Comparison of ENCODE assay signal across 8 cellular contexts in the genomic region with DNA sequence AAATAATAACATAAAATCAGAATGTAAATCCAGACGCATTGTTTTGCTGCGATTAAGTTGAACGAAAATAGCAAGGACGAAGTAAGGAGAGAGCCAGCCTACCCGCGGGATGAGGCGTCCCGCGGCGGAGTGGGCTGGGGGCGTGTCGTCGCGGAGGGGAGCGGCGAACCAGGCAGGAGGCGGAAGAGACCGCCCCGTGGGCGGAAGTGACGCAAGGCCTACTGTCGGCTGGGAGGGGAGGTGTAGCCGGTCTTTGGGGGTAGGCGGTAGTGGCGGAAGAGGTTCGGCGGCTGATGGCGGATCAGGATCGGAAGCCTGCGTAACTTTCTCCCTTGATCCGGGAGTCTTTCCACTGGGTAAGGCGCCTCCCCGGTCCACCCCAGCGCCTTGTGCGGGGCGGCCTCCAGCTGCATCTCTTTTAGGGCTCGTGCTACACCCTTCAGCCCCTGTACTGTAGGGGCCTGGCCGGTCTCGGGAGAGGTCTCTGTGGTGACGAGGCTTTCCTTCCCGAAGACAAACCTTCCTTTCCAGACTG. TPM values are rescaled to one million over a fixed set of nuclear protein-coding genes. Genes with fewer than 3 reads are reported as not detected.
DNase-seq lines count a peak whose midpoint lies in the region; ATAC-seq and TF ChIP-seq lines count a peak whose summit lies in the region.

A gene (plus strand): TSS at position 249 of the 535 bp plus-strand sequence. CDS start 8,363 bp downstream, outside the sequence.

- peak within 1 kb of the TSS; percentile 99 for H3K27ac Mint-ChIP-seq in progenitor cell of endocrine pancreas

- intact Hi-C loops in T-helper 1 cell treated with Interleukin-12 subunit alpha and Interleukin-12 subunit beta and Interleukin-4 antibody, amounts not matched to agents 30 ng/mL and 1 ng/mL, for 36 hours (cut with micrococcal nuclease): loop anchor here (1.0 to 10.0 kb wide), 15 partner anchors 19 to 1884 kb away; a partner anchor contains a TSS
- intact Hi-C loops in left cardiac atrium (cut with DNase I): loop anchor here (5.0 to 10.0 kb wide), 3 partner anchors 75 to 282 kb away; a partner anchor contains a TSS

- no peaks in the 10 kb centered on the region for H3K27me3 Mint-ChIP-seq in progenitor cell of endocrine pancreas

- no peaks in the 10 kb centered on the region for H3K36me3 Mint-ChIP-seq in progenitor cell of endocrine pancreas (ENCODE audit: insufficient read depth)

- peak; percentile 94 for ATAC-seq in HG02870 (IDR thresholded peaks at IDR 0.05; ENCODE audit: unreplicated experiment)
- ATAC-seq in left cardiac atrium: peak; percentile 99 to 100

- in situ Hi-C loops in GM13976 (cut with MboI; ENCODE audit: low sequenced_read_pairs, unreplicated experiment): no loop called here

- no peaks in the 10 kb centered on the region for H3K9me3 Mint-ChIP-seq in progenitor cell of endocrine pancreas (ENCODE audit: low read depth)

- peak; percentile 96 for DNase-seq in GM13976 (ENCODE audit: low spot score)
- DNase-seq in NCI-H146 treated with DMSO at 0.1 percent for 48 hours (lab: John Stamatoyannopoulos, UW; ENCODE audit: unreplicated experiment): peak; percentile 81
- DNase-seq in amniotic epithelial cell (ENCODE audit: low read depth): peak; percentile 94
- peak; percentile 96 for DNase-seq in left cardiac atrium
- peak; percentile 82 for DNase-seq in progenitor cell of endocrine pancreas (ENCODE audit: low spot score, unreplicated experiment)
- peak; percentile 97 for DNase-seq in ureter (ENCODE audit: low spot score)

- H3K4me3 Mint-ChIP-seq in progenitor cell of endocrine pancreas (ENCODE audit: low read depth): peak within 1 kb of the TSS; percentile 94

- peaks cover 46% of the 10 kb centered on the region for H3K4me1 Mint-ChIP-seq in progenitor cell of endocrine pancreas (ENCODE audit: low read depth)

- no peak for TF ChIP-seq CTCF in GM13976 (IDR thresholded peaks at IDR 0.05; ENCODE audit: borderline replicate concordance, control extremely low read depth, extremely low read depth, insufficient read depth, missing control alignments)
- TF ChIP-seq CTCF in progenitor cell of endocrine pancreas (IDR thresholded peaks at IDR 0.05; ENCODE audit: unreplicated experiment): no peak

RNA-seq across cellular contexts. Expression of the gene that starts here (rescaled TPM):
- total RNA-seq in T-helper 1 cell treated with Interleukin-12 subunit alpha and Interleukin-12 subunit beta and Interleukin-4 antibody, amounts not matched to agents 30 ng/mL and 1 ng/mL, for 36 hours: 80.7 and 82.1 TPM in 2 replicates
- total RNA-seq in left cardiac atrium (100 to 1,000 TPM; 119 to 133 TPM), progenitor cell of endocrine pancreas (98.1 and 101 TPM in 2 replicates), ureter (146 TPM)

Comparison
In these comparisons a context has a peak if more than half of its experiments do, and no peak if none do; other contexts are left out.
1. Peak in every context shown above with its lines: DNase-seq and ATAC-seq.